Comparison of ENCODE assay signal across 1 cellular context in genomic region chr6:17545681-17546080, GRCh38.
A peak's percentile ranks its signal among the peaks of the same experiment; 100 is the strongest.
TF ChIP-seq lines count a peak whose summit lies in the region.
"Not testable (repeated sequence)": the region's sequence is repeated elsewhere in the genome, so short reads cannot be mapped to it uniquely, and the experiment has no call there.

No MANE protein-coding gene starts in this region.

- H3K27ac ChIP-seq in HEK293 (ENCODE audit: extremely low read depth, low read depth, low read length): not testable (repeated sequence)

- POLR2A ChIA-PET in HEK293 (lab: Yijun Ruan, JAX): not testable (repeated sequence)

- not testable (repeated sequence) for H3K4me1 ChIP-seq in HEK293 (ENCODE audit: control insufficient read depth, insufficient read depth, low read length)

- CTCF ChIA-PET in HEK293 (lab: Yijun Ruan, JAX): not testable (repeated sequence)

- not testable (repeated sequence) for H3K9me3 ChIP-seq in HEK293 (ENCODE audit: control insufficient read depth, insufficient read depth, low read depth, low read length)

- not testable (repeated sequence) for H3K4me3 ChIP-seq in HEK293 (ENCODE audit: low read depth, low read length)

- peaks cover 8 to 12% of the 10 kb centered on the region in 2 experiments; a peak in 2 of 3 replicates for H3K36me3 ChIP-seq in HEK293 (ENCODE audit: control insufficient read depth in 2 of 2, insufficient read depth in 1 of 2, low read length in 2 of 2)

- TF ChIP-seq CTCF in HEK293 (tag by site-specific recombination; IDR thresholded peaks at IDR 0.05): not testable (repeated sequence)

TF ChIP-seq in HEK293, 187 proteins besides CTCF, POLR2A, EP300 and RAD21:
- TF ChIP-seq, protein P1, sequence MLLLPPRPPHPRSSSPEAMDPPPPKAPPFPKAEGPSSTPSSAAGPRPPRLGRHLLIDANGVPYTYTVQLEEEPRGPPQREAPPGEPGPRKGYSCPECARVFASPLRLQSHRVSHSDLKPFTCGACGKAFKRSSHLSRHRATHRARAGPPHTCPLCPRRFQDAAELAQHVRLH (tag by site-specific recombination; IDR thresholded peaks at IDR 0.05): peak; percentile 51; the same call in 1 of the 2 replicates
- peak; percentile 92 for TF ChIP-seq ZNF146 (tag by site-specific recombination; IDR thresholded peaks at IDR 0.05)
- TF ChIP-seq, protein P2, sequence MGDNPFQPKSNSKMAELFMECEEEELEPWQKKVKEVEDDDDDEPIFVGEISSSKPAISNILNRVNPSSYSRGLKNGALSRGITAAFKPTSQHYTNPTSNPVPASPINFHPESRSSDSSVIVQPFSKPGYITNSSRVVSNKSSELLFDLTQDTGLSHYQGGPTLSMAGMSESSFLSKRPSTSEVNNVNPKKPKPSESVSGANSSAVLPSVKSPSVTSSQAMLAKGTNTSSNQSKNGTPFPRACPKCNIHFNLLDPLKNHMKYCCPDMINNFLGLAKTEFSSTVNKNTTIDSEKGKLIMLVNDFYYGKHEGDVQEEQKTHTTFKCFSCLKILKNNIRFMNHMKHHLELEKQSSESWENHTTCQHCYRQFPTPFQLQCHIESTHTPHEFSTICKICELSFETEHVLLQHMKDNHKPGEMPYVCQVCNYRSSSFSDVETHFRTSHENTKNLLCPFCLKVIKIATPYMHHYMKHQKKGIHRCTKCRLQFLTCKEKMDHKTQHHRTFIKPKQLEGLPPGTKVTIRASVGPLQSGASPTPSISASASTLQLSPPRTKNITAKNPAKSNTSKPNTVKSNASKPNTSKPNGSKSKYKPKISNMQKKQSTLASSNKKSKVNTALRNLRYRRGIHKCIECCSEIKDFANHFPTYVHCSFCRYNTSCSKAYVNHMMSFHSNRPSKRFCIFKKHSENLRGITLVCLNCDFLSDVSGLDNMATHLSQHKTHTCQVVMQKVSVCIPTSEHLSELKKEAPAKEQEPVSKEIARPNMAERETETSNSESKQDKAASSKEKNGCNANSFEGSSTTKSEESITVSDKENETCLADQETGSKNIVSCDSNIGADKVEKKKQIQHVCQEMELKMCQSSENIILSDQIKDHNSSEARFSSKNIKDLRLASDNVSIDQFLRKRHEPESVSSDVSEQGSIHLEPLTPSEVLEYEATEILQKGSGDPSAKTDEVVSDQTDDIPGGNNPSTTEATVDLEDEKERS (tag by site-specific recombination; IDR thresholded peaks at IDR 0.05): peak; percentile 93
